Comparison of ENCODE assay signal across 1 cellular context in genomic region chr6:5592911-5593519, GRCh38.
TF ChIP-seq lines count a peak whose summit lies in the region.

No MANE protein-coding gene starts in this region.

TF ChIP-seq in H1, 55 proteins besides CTCF, POLR2A, EP300 and RAD21 (continued from another document):
- no peak for TF ChIP-seq ATF2 (IDR thresholded peaks at IDR 0.05; ENCODE audit: low read length)
- no peak for TF ChIP-seq RNF2 (IDR thresholded peaks at IDR 0.05; ENCODE audit: borderline replicate concordance, low read depth, low read length, missing control alignments, poor library complexity, severe bottlenecking)
- no peak for TF ChIP-seq TCF12 (IDR thresholded peaks at IDR 0.05; ENCODE audit: low read depth, low read length)
- TF ChIP-seq HDAC2 (IDR thresholded peaks at IDR 0.05; ENCODE audit: borderline replicate concordance in 1 of 2, low read depth in 2 of 2, low read length in 2 of 2), result no peak
- TF ChIP-seq ASH2L (IDR thresholded peaks at IDR 0.05; ENCODE audit: low read length), result no peak
